Comparison of ENCODE assay signal across 20 cellular contexts in the genomic region with DNA sequence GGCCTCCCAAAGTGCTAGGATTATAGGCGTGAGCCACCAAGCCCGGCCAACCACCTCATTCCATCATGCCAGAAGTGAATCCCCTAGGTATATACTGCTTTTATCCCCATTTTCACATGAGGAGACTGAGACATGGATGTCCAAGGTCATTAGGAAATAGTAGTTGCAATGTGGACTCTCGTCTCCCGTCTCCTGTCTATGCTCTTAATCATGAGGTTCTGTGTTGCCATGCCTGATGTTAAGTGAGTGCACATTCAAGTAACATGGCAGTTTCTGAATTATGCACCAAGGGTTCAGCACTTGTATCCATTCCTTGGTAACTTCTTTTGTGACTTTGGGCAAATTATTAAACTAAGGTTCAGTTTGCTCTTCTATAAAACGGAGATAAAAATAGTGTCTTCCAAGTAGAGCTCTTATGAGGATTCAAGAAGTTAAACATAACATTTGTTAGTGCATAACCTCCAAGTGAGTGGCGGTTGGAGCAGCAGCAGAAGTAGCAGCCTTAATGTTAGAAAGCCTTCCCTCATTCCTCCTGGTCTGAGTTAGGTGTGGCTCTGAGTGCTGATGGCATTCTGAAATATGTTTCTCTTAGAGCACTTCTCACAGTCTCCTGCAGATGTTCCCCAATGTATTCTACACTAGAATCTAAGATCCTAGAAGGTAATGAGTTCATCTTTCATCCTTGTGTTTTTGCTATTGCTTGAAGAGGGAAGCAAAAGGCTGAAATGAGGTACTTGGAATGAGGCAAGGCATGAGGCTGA. TPM values are rescaled to one million over a fixed set of nuclear protein-coding genes. Genes with fewer than 3 reads are reported as not detected.
DNase-seq lines count a peak whose midpoint lies in the region; ATAC-seq, FAIRE-seq and TF ChIP-seq lines count a peak whose summit lies in the region.
"Had no signal": no experiment of that assay in that cellular context is flagged by ENCODE, and none has a peak within 500 bp of the region (broad histone marks: within the 10 kb centered on the region; RNA-seq: fewer than 3 reads in every experiment).

No MANE protein-coding gene starts in this region.

- no peaks in the 10 kb centered on the region for H3K36me3 Mint-ChIP-seq in astrocyte (ENCODE audit: low read depth, unreplicated experiment)

- no peaks in the 10 kb centered on the region for H3K9me3 Mint-ChIP-seq in astrocyte (ENCODE audit: unreplicated experiment)

- H4K20me1 ChIP-seq in astrocyte (ENCODE audit: insufficient read depth, low read length): peaks cover 95% of the 10 kb centered on the region

- no peaks in the 10 kb centered on the region for H3K4me1 ChIP-seq in cardiac muscle cell (ENCODE audit: low read depth)
- H3K4me1 ChIP-seq in astrocyte (ENCODE audit: insufficient read depth, low read length): no peaks in the 10 kb centered on the region
- H3K4me1 ChIP-seq: SJCRH30 had no signal

- no peaks in the 10 kb centered on the region for H3K36me3 ChIP-seq in cardiac muscle cell
- H3K36me3 ChIP-seq in astrocyte (ENCODE audit: insufficient read depth, low read length): no peaks in the 10 kb centered on the region
- H3K36me3 ChIP-seq: SJCRH30 had no signal

- H3K27ac ChIP-seq in cardiac muscle cell: peak overlapping the region; percentile 64
- no peak overlapping the region for H3K27ac ChIP-seq in astrocyte (ENCODE audit: low read depth, low read length)
- H3K27ac ChIP-seq: C4-2B, SJCRH30 had no signal

- no peak overlapping the region for H3K9ac ChIP-seq in astrocyte (ENCODE audit: low read length)

- intact Hi-C loops in left cardiac atrium (cut with DNase I): no loop called here

- DNase-seq in cardiac muscle cell (ENCODE audit: low read depth in 1 of 2, low spot score in 1 of 2) (peak in 1 of 2 donors; percentile 21), left cardiac atrium (no peak), astrocyte (ENCODE audit: low read depth) (no peak), left lobe of liver (ENCODE audit: low spot score) (no peak), GM10266 (ENCODE audit: extremely low spot score) (no peak)
- DNase-seq: 8988T, COR-L47, HCEC 1CT, Karpas-422, MM.1S, NCI-H1105 treated with DMSO at 0.1 percent for 48 hours, NCI-H187, NCI-H446 treated with DMSO at 0.1 percent for 48 hours, NCI-H774, RPMI8226, SJCRH30 had no signal

- H3K4me3 ChIP-seq in cardiac muscle cell: no peak overlapping the region
- H3K4me3 ChIP-seq in astrocyte (ENCODE audit: insufficient read depth, low read depth, low read length): no peak overlapping the region
- H3K4me3 ChIP-seq: SJCRH30 had no signal

- FAIRE-seq in astrocyte (lab: Jason Lieb, UNC): peak; percentile 9

- no peaks in the 10 kb centered on the region for H3K27me3 Mint-ChIP-seq in astrocyte (ENCODE audit: low read depth, unreplicated experiment)

- no peak overlapping the region for H2AFZ ChIP-seq in astrocyte (ENCODE audit: low read depth, low read length)

- no peak overlapping the region for H3K4me3 Mint-ChIP-seq in astrocyte (ENCODE audit: unreplicated experiment)

- ATAC-seq in left cardiac atrium (no peak), left lobe of liver (peak; percentile 33), HG02610 (IDR thresholded peaks at IDR 0.05; ENCODE audit: unreplicated experiment) (no peak), GM18517 (IDR thresholded peaks at IDR 0.05; ENCODE audit: unreplicated experiment) (no peak), HG03571 (IDR thresholded peaks at IDR 0.05; ENCODE audit: unreplicated experiment) (no peak)

- no peak for TF ChIP-seq CTCF in cardiac muscle cell (IDR thresholded peaks at IDR 0.05; ENCODE audit: low read depth, low read length)
- TF ChIP-seq CTCF in astrocyte (IDR thresholded peaks at IDR 0.05; ENCODE audit: insufficient read depth, low read depth, low read length): no peak
- TF ChIP-seq CTCF in GM10266 (IDR thresholded peaks at IDR 0.05; ENCODE audit: control insufficient read depth, insufficient read depth, low read depth, missing control alignments): no peak

- peaks cover 100% of the 10 kb centered on the region for H3K79me2 ChIP-seq in astrocyte (ENCODE audit: insufficient read depth, low read length)

- H3K27me3 ChIP-seq in cardiac muscle cell (no peaks in the 10 kb centered on the region), astrocyte (ENCODE audit: insufficient read depth, low read length) (no peaks in the 10 kb centered on the region)
- H3K27me3 ChIP-seq: SJCRH30 had no signal

- H3K27ac Mint-ChIP-seq in astrocyte (ENCODE audit: unreplicated experiment): no peak overlapping the region

- no peaks in the 10 kb centered on the region for H3K9me3 ChIP-seq in cardiac muscle cell (ENCODE audit: low read depth)
- H3K9me3 ChIP-seq in astrocyte (ENCODE audit: insufficient read depth, low read depth, low read length): no peaks in the 10 kb centered on the region
- H3K9me3 ChIP-seq: SJCRH30 had no signal

- H3K4me1 Mint-ChIP-seq in astrocyte (ENCODE audit: low read depth, unreplicated experiment): peaks cover 11% of the 10 kb centered on the region

- no peak overlapping the region for H3K4me2 ChIP-seq in astrocyte (ENCODE audit: low read length)

RNA-seq across cellular contexts. Expression of a gene that starts 21.9 kb away (rescaled TPM):
- total RNA-seq in cardiac muscle cell: 17.5 and 24.1 TPM in 2 replicates
- polyA plus RNA-seq in cardiac muscle cell: 11.0 and 17.5 TPM in 2 replicates
- total RNA-seq in left cardiac atrium: 10 to 100 TPM; 15.4 to 16.5 TPM
- total RNA-seq in astrocyte: 20.5 and 24.1 TPM in 2 replicates
- total RNA-seq in left lobe of liver: 12.0 TPM
